8 cellular contexts compared by ENCODE assay signal in genomic region chr2:105338020-105338385, GRCh38. TPM values are rescaled to one million over a fixed set of nuclear protein-coding genes. Genes with fewer than 3 reads are reported as not detected.
A peak's percentile ranks its signal among the peaks of the same experiment; 100 is the strongest.
DNase-seq lines count a peak whose midpoint lies in the region; ATAC-seq, FAIRE-seq and TF ChIP-seq lines count a peak whose summit lies in the region.

No MANE protein-coding gene starts in this region.

- H3K9ac ChIP-seq in DND-41 (ENCODE audit: low read depth, low read length) = peak overlapping the region; percentile 61

- TF ChIP-seq CTCF in DND-41 (IDR thresholded peaks at IDR 0.05; ENCODE audit: borderline replicate concordance, extremely low read depth, low read length, poor library complexity, severe bottlenecking) = no peak
- TF ChIP-seq CTCF in OCI-LY7 (conservative IDR thresholded peaks at IDR 0.05; ENCODE audit: low read length) = no peak
- TF ChIP-seq CTCF in pancreas (IDR thresholded peaks at IDR 0.05) = no peak

- ATAC-seq in DND-41 (ENCODE audit: insufficient read depth, low read depth) = peak; percentile 27
- ATAC-seq in GM21723 (IDR thresholded peaks at IDR 0.05; ENCODE audit: unreplicated experiment) = peak; percentile 12
- peak; percentile 21 to 45 (median 29) for ATAC-seq in pancreas

- POLR2A ChIA-PET in OCI-LY7 (lab: Charles Lee) = no interaction called here

- H3K79me2 ChIP-seq in DND-41 (ENCODE audit: insufficient read depth, low read length) (peaks cover 54% of the 10 kb centered on the region), OCI-LY7 (ENCODE audit: insufficient read depth, low read depth, low read length) (peaks cover 43% of the 10 kb centered on the region)

- H3K4me1 ChIP-seq in DND-41 (ENCODE audit: insufficient read depth, low read length) (peaks cover 36% of the 10 kb centered on the region), OCI-LY7 (ENCODE audit: insufficient read depth, low read length, poor library complexity, severe bottlenecking) (peaks cover 25% of the 10 kb centered on the region), pancreas (peaks cover 4 to 20% (median 9%) of the 10 kb centered on the region in 3 donors)

- H2AFZ ChIP-seq in DND-41 (ENCODE audit: low read depth, low read length) (peak overlapping the region; percentile 87), OCI-LY7 (ENCODE audit: low read length) (peak overlapping the region; percentile 57)

- H3K4me3 ChIP-seq in DND-41 (ENCODE audit: low read depth in 1 of 2, low read length in 2 of 2) (peak overlapping the region; percentile 89 to 94), OCI-LY7 (ENCODE audit: low read depth, low read length, poor library complexity, severe bottlenecking) (peak overlapping the region; percentile 99), pancreas (peak overlapping the region; percentile 71 to 89 (median 79))

- H3K36me3 ChIP-seq in DND-41 (ENCODE audit: insufficient read depth, low read length) = peaks cover 44% of the 10 kb centered on the region
- peaks cover 48% of the 10 kb centered on the region for H3K36me3 ChIP-seq in OCI-LY7 (ENCODE audit: insufficient read depth, low read length)
- peaks cover 0 to 30% (median 6%) of the 10 kb centered on the region in 3 donors for H3K36me3 ChIP-seq in pancreas

- H3K9me3 ChIP-seq in DND-41 (ENCODE audit: insufficient read depth, low read length, severe bottlenecking) (no peaks in the 10 kb centered on the region), OCI-LY7 (ENCODE audit: low read length) (no peaks in the 10 kb centered on the region), pancreas (no peaks in the 10 kb centered on the region)

- no peaks in the 10 kb centered on the region for H3K9me2 ChIP-seq in OCI-LY7 (ENCODE audit: insufficient read depth, low read length)

- WGBS in pancreas, 2 donors = 3 to 6% methylated on average over 5 of the region's 5 CpGs

- CTCF ChIA-PET in OCI-LY7 (lab: Charles Lee; ENCODE audit: unreplicated experiment) = no interaction called here

- H3K27me3 ChIP-seq in DND-41 (ENCODE audit: insufficient read depth, low read length, poor library complexity) (no peaks in the 10 kb centered on the region), pancreas (no peaks in the 10 kb centered on the region)

- no peak for FAIRE-seq in pancreas (lab: Jason Lieb, UNC)

- peaks cover 13% of the 10 kb centered on the region; the same call in 1 of the 2 replicates for H4K20me1 ChIP-seq in DND-41 (ENCODE audit: insufficient read depth, low read length)
- H4K20me1 ChIP-seq in OCI-LY7 (ENCODE audit: insufficient read depth, low read length) = 0 out of 2 replicates have a peak, but pooled peaks cover 6% of the 10 kb centered on the region

- peak overlapping the region; percentile 78 for H3K27ac ChIP-seq in DND-41 (ENCODE audit: low read length)
- H3K27ac ChIP-seq in OCI-LY7 (ENCODE audit: low read depth, low read length, poor library complexity, severe bottlenecking) = peak overlapping the region; percentile 6
- H3K27ac ChIP-seq in epithelial cell of prostate = peak overlapping the region; percentile 89
- peak overlapping the region; percentile 92 to 96 (median 93) for H3K27ac ChIP-seq in pancreas

- TSS peak; percentile 71 for BruUV-seq in OCI-LY7 (replicated peaks; lab: Mats Ljungman, UMichigan)

- no peak for DNase-seq in DND-41
- DNase-seq in OCI-LY7 (ENCODE audit: low spot score) = no peak
- DNase-seq in epithelial cell of prostate (ENCODE audit: low read depth, low spot score) = no peak
- DNase-seq in pancreas = no peak
- DNase-seq in NCI-H2029 treated with DMSO at 0.1 percent for 48 hours (lab: John Stamatoyannopoulos, UW) = no peak
- DNase-seq in stimulated activated CD4-positive, alpha-beta T cell treated with anti-CD3 and anti-CD28 coated beads, Interleukin-15, amount 100 ng/mL, for 24 hours = no peak
- no peak for DNase-seq in C1 segment of cervical spinal cord (lab: John Stamatoyannopoulos, UW)

- H3K4me2 ChIP-seq in DND-41 (ENCODE audit: insufficient read depth, low read length) (peak overlapping the region; percentile 83), OCI-LY7 (ENCODE audit: low read length) (peak overlapping the region; percentile 92)

- intact Hi-C loops in OCI-LY7 (cut with micrococcal nuclease; ENCODE audit: unreplicated experiment) = loop anchor here (10.0 kb wide), 1 partner anchor 857 kb away; the partner anchor contains the start of gene UXS1
- intact Hi-C loops in pancreas (cut with DNase I) = no loop called here

RNA-seq across cellular contexts. Expression of gene C2orf49, which starts 0.7 kb away (rescaled TPM):
- total RNA-seq in OCI-LY7 (2014; rRNA removed; shearing (Covaris generic)) = 11.8 and 13.1 TPM in 2 replicates
- total RNA-seq in OCI-LY7 (2022) = 17.0 and 18.3 TPM in 2 replicates
- 10 to 100 TPM in 1 of 6 donors, 1 to 10 TPM in 5; 6.4 to 10.2 (median 7.4) TPM for total RNA-seq in pancreas
- 1 to 10 TPM; 4.2 to 5.9 TPM for polyA plus RNA-seq in pancreas

RNA-seq across cellular contexts. Expression of gene TGFBRAP1, which starts 8.5 kb away (rescaled TPM):
- 17.6 and 24.6 TPM in 2 replicates for total RNA-seq in OCI-LY7 (2014; rRNA removed; shearing (Covaris generic))
- total RNA-seq in OCI-LY7 (2022) (20.5 and 22.2 TPM in 2 replicates), pancreas (10 to 100 TPM in 1 of 6 donors, 1 to 10 TPM in 5; 7.2 to 11.5 (median 9.3) TPM)
- 1 to 10 TPM; 3.6 to 6.7 TPM for polyA plus RNA-seq in pancreas

Comparison
In these comparisons a context has a peak if more than half of its experiments do, and no peak if none do; other contexts are left out.
1. H3K27ac ChIP-seq: peak in every context shown above with its lines; median percentile 93 in pancreas; 89 in epithelial cell of prostate; 78 in DND-41; 6 in OCI-LY7.